ENCODE assay signal across 10 cellular contexts in genomic region chr14:100586153-100586519, GRCh38. TPM values are rescaled to one million over a fixed set of nuclear protein-coding genes. Genes with fewer than 3 reads are reported as not detected.
DNase-seq lines count a peak whose midpoint lies in the region; ATAC-seq and TF ChIP-seq lines count a peak whose summit lies in the region.
"Had no signal": no experiment of that assay in that cellular context is flagged by ENCODE, and none has a peak within 500 bp of the region (broad histone marks: within the 10 kb centered on the region; RNA-seq: fewer than 3 reads in every experiment).

No MANE protein-coding gene starts in this region.

- H3K4me3 ChIP-seq in CD8-positive, alpha-beta T cell (ENCODE audit: low read depth, low read length): peak overlapping the region; percentile 41
- H3K4me3 ChIP-seq in esophagus muscularis mucosa (peak overlapping the region; percentile 54 to 64 (median 55)), ovary (no peak overlapping the region)

- no peak for DNase-seq in CD8-positive, alpha-beta T cell
- DNase-seq in T-cell: no peak
- DNase-seq in esophagus muscularis mucosa (ENCODE audit: extremely low spot score): no peak
- DNase-seq in ovary: peak in 3 of 5 donors; percentile 8 to 29 (median 8)
- DNase-seq in globus pallidus (ENCODE audit: low spot score): no peak
- DNase-seq in substantia nigra (lab: John Stamatoyannopoulos, UW): no peak
- DNase-seq: NK-92 treated with Interleukin-12 subunit alpha and Interleukin-12 subunit beta, amount 100 ng/mL, for 24 hours had no signal

- TF ChIP-seq POLR2A in esophagus muscularis mucosa (IDR thresholded peaks at IDR 0.05; ENCODE audit: low read depth) (no peak), ovary (IDR thresholded peaks at IDR 0.05) (no peak)

- no peak overlapping the region for H3K27ac ChIP-seq in CD8-positive, alpha-beta T cell (ENCODE audit: low read depth, low read length)
- H3K27ac ChIP-seq in esophagus muscularis mucosa (replicated peaks in 1 of 4): no peak overlapping the region
- H3K27ac ChIP-seq in ovary: no peak overlapping the region
- H3K27ac ChIP-seq in substantia nigra (ENCODE audit: low read depth, low read length, poor library complexity, severe bottlenecking): no peak overlapping the region

- no peak overlapping the region for H3K27ac Mint-ChIP-seq in CD8-positive, alpha-beta T cell
- H3K27ac Mint-ChIP-seq in T-cell: no peak overlapping the region

- ATAC-seq in CD8-positive, alpha-beta T cell: no peak
- ATAC-seq in T-cell (replicated peaks in 1 of 4): no peak
- ATAC-seq in GM18517 (IDR thresholded peaks at IDR 0.05; ENCODE audit: unreplicated experiment): no peak
- no peak for ATAC-seq in HG02588 (IDR thresholded peaks at IDR 0.05; ENCODE audit: unreplicated experiment)

- no peaks in the 10 kb centered on the region for H3K36me3 Mint-ChIP-seq in CD8-positive, alpha-beta T cell
- no peaks in the 10 kb centered on the region for H3K36me3 Mint-ChIP-seq in T-cell

- 16% methylated on average over 11 of the region's 16 CpGs for WGBS in esophagus muscularis mucosa
- 8 to 11% (median 8%) methylated on average over 16 of the region's 16 CpGs for WGBS in ovary, 3 donors

- peaks cover 14% of the 10 kb centered on the region for H3K27me3 ChIP-seq in CD8-positive, alpha-beta T cell (ENCODE audit: insufficient read depth, low read length)
- peaks cover 0 to 51% (median 7%) of the 10 kb centered on the region in 4 donors for H3K27me3 ChIP-seq in esophagus muscularis mucosa
- H3K27me3 ChIP-seq in ovary: no peaks in the 10 kb centered on the region

- CTCF ChIA-PET in CD8-positive, alpha-beta T cell (lab: Charles Lee): interaction anchor here (0.7 kb wide), 1 partner anchor 56 kb away, joined by 3 read pairs; no protein-coding TSS in a partner anchor
- CTCF ChIA-PET in T-cell (lab: Charles Lee): no interaction called here

- H3K9me3 ChIP-seq in CD8-positive, alpha-beta T cell (ENCODE audit: low read length): no peaks in the 10 kb centered on the region
- H3K9me3 ChIP-seq in esophagus muscularis mucosa (no peaks in the 10 kb centered on the region), ovary (no peaks in the 10 kb centered on the region)

- POLR2A ChIA-PET in CD8-positive, alpha-beta T cell (lab: Charles Lee): no interaction called here
- POLR2A ChIA-PET in T-cell (lab: Charles Lee): no interaction called here

- no peaks in the 10 kb centered on the region for H3K36me3 ChIP-seq in CD8-positive, alpha-beta T cell (ENCODE audit: insufficient read depth, low read length)
- no peaks in the 10 kb centered on the region for H3K36me3 ChIP-seq in esophagus muscularis mucosa
- no peaks in the 10 kb centered on the region for H3K36me3 ChIP-seq in ovary

- intact Hi-C loops in CD8-positive, alpha-beta T cell (cut with DNase I, micrococcal nuclease): no loop called here
- intact Hi-C loops in esophagus muscularis mucosa (cut with DNase I) (no loop called here), ovary (cut with DNase I) (no loop called here)

- H3K4me3 Mint-ChIP-seq in CD8-positive, alpha-beta T cell: peak overlapping the region; percentile 60
- H3K4me3 Mint-ChIP-seq in T-cell: peak overlapping the region in 2 of 3 donors; percentile 61 to 70

- H3K27me3 Mint-ChIP-seq in CD8-positive, alpha-beta T cell (ENCODE audit: low read depth): peaks cover 19% of the 10 kb centered on the region
- H3K27me3 Mint-ChIP-seq in T-cell: peaks cover 16 to 32% of the 10 kb centered on the region in 2 donors

- no peaks in the 10 kb centered on the region for H3K9me3 Mint-ChIP-seq in CD8-positive, alpha-beta T cell
- no peaks in the 10 kb centered on the region for H3K9me3 Mint-ChIP-seq in T-cell

- no peak for TF ChIP-seq EP300 in esophagus muscularis mucosa (IDR thresholded peaks at IDR 0.05)
- TF ChIP-seq EP300 in ovary (IDR thresholded peaks at IDR 0.05): no peak

- H3K4me1 Mint-ChIP-seq in CD8-positive, alpha-beta T cell (ENCODE audit: low read depth): peaks cover 4% of the 10 kb centered on the region
- H3K4me1 Mint-ChIP-seq in T-cell: peaks cover 0 to 9% (median 4%) of the 10 kb centered on the region in 3 donors

- TF ChIP-seq CTCF in CD8-positive, alpha-beta T cell (IDR thresholded peaks at IDR 0.05): no peak
- TF ChIP-seq CTCF in esophagus muscularis mucosa (IDR thresholded peaks at IDR 0.05): no peak
- no peak for TF ChIP-seq CTCF in ovary (IDR thresholded peaks at IDR 0.05)

- H3K4me1 ChIP-seq in CD8-positive, alpha-beta T cell (ENCODE audit: insufficient read depth, low read length): peaks cover 10% of the 10 kb centered on the region
- H3K4me1 ChIP-seq in esophagus muscularis mucosa (peaks cover 7 to 19% (median 14%) of the 10 kb centered on the region in 4 donors), ovary (ENCODE audit: insufficient read depth) (peaks cover 5% of the 10 kb centered on the region)

RNA-seq across cellular contexts. Expression of gene BEGAIN, which starts 1.1 kb away (rescaled TPM):
- 1 to 10 TPM in 1 of 2 experiments, under 1 TPM in 1; 0.61 to 1.9 TPM for total RNA-seq in CD8-positive, alpha-beta T cell
- total RNA-seq in T-cell (1 to 10 TPM in 3 of 5 donors, under 1 TPM in 1, not detected in 1; 0.23 to 1.9 (median 1.6) TPM), esophagus muscularis mucosa (1 to 10 TPM; 3.5 to 7.1 (median 6.6) TPM), ovary (10 to 100 TPM in 1 of 7 donors, 1 to 10 TPM in 6; 1.8 to 11.0 (median 5.2) TPM)
- polyA plus RNA-seq in ovary: 1 to 10 TPM in 1 of 2 donors, under 1 TPM in 1; 0.35 to 1.9 TPM
- total RNA-seq: myocyte had no signal

Comparison
In these comparisons a context has a peak if more than half of its experiments do, and no peak if none do; other contexts are left out.
1. DNase-seq: peak in ovary (3 of 5); none in CD8-positive, alpha-beta T cell (0 of 7), T-cell (0 of 34), esophagus muscularis mucosa (single experiment), globus pallidus (single experiment) and substantia nigra (0 of 49).